ENCODE assay signal across 1 cellular context in the genomic region with DNA sequence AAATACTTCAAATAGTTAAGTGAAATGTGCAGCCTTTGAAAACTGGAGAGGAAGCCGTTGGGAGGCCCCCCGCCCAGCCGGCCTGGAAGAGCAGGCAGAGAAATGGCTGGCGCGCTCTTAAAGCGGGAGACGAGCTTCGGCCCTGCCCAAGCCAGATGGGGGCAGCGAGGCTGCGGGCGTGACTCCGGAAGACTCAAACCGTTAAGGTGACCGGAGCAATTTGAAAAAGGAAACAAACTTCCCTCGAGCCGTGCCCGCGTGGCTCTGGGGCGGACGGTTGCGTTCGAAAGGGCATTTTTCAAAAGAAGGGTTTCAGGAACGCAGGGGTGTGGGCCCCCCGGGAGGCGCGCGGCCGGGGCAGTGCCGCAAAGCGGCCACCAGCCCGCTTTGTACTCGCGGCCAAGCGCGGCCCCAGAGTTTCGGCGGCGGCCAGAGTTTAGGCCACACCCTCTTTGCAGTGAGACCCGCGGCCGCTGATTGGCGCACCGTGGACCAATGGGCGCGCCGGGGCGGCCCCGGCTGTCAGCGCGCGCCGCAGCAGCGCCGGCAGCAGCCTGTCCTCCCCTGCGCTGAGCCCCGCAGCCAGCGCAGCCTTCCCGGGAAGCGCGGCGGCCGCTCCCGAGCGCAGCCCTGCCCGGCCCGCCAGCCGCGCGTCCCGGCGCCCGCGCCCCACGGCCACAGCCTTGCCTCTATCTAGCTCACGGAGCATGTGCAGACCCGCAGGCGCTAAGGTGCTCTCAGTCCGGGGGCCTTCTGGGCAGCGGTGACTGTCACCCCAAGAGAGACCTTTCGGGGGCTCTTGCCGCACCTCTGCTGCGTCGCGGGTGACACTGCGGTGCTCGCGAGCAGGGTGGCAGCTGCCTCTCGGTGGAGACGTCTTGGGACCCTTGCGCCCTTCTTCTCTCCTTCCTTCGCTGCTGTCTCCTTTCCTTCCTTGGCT.
A peak's percentile ranks its signal among the peaks of the same experiment; 100 is the strongest.
TF ChIP-seq lines count a peak whose summit lies in the region.

Gene NAV2, plus strand, starts transcription at position 557 of the 940 bp plus-strand sequence. CDS start 859 bp downstream, outside the sequence.

TF ChIP-seq in endothelial cell of umbilical vein, 7 proteins besides CTCF, POLR2A, EP300 and RAD21 (continued from another document):
- TF ChIP-seq MYC (IDR thresholded peaks at IDR 0.05; ENCODE audit: low read depth, low read length) (peak; percentile 32), FOS (IDR thresholded peaks at IDR 0.05; ENCODE audit: borderline replicate concordance, insufficient read depth, low read length) (no peak), GATA2 (IDR thresholded peaks at IDR 0.05; ENCODE audit: insufficient read depth, insufficient read length, low read depth, low read length) (no peak)
- TF ChIP-seq, protein P1, sequence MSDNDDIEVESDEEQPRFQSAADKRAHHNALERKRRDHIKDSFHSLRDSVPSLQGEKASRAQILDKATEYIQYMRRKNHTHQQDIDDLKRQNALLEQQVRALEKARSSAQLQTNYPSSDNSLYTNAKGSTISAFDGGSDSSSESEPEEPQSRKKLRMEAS (IDR thresholded peaks at IDR 0.05; ENCODE audit: insufficient read depth, insufficient read length), result no peak
